ENCODE assay signal across 19 cellular contexts in genomic region chr9:126240835-126241234, GRCh38.
"Had no signal": no experiment of that assay in that cellular context is flagged by ENCODE, and none has a peak within 500 bp of the region (broad histone marks: within the 10 kb centered on the region; RNA-seq: fewer than 3 reads in every experiment).

No MANE protein-coding gene starts in this region.

- H3K4me2 ChIP-seq: neural progenitor cell had no signal

- H3K4me1 Mint-ChIP-seq: activated naive CD4-positive, alpha-beta T cell treated with anti-CD3 and anti-CD28 coated beads, Interleukin-2, amount 10 ng/mL, durations not matched to agents 7 days and 5 days; neural progenitor cell had no signal

- ATAC-seq: left lung; naive thymus-derived CD8-positive, alpha-beta T cell; sciatic nerve had no signal

- H2AFZ ChIP-seq: neural progenitor cell had no signal

- H3K36me3 ChIP-seq: left lung, neural progenitor cell, upper lobe of left lung had no signal

- H3K4me1 ChIP-seq: left lung, neural progenitor cell, upper lobe of left lung had no signal

- H3K27ac Mint-ChIP-seq: activated naive CD4-positive, alpha-beta T cell treated with anti-CD3 and anti-CD28 coated beads, Interleukin-2, amount 10 ng/mL, durations not matched to agents 7 days and 5 days; naive thymus-derived CD8-positive, alpha-beta T cell; neural progenitor cell had no signal

- DNase-seq: activated CD4-positive, alpha-beta T cell treated with anti-CD3 and anti-CD28 coated beads for 1 hour; activated CD8-positive, alpha-beta memory T cell treated with anti-CD3 and anti-CD28 coated beads for 24 hours; activated CD8-positive, alpha-beta memory T cell treated with anti-CD3 and anti-CD28 coated beads, Interleukin-2, amount 50 U/mL, for 4 hours; activated effector memory CD4-positive, alpha-beta T cell treated with Interleukin-2 at 50 U/mL for 16 hours; activated naive CD4-positive, alpha-beta T cell treated with anti-CD3 and anti-CD28 coated beads, Interleukin-2, amount 10 ng/mL, durations not matched to agents 7 days and 5 days; activated T-cell treated with anti-CD3 and anti-CD28 coated beads, Interleukin-2, amount 50 U/mL, for 48 hours; amygdala; dermis blood vessel endothelial cell; effector memory CD4-positive, alpha-beta T cell; foreskin melanocyte; left lung; naive thymus-derived CD8-positive, alpha-beta T cell; small intestine; stimulated activated CD4-positive, alpha-beta T cell treated with anti-CD3 and anti-CD28 coated beads, Interleukin-2, amount 100 ng/mL, for 24 hours; stimulated activated naive CD4-positive, alpha-beta T cell; upper lobe of left lung had no signal

- H3K4me3 ChIP-seq: left lung, lung, neural progenitor cell, upper lobe of left lung had no signal

- H3K4me3 Mint-ChIP-seq: activated naive CD4-positive, alpha-beta T cell treated with anti-CD3 and anti-CD28 coated beads, Interleukin-2, amount 10 ng/mL, durations not matched to agents 7 days and 5 days; neural progenitor cell had no signal

- H3K27ac ChIP-seq: left lung, neural progenitor cell, upper lobe of left lung had no signal

- H3K36me3 Mint-ChIP-seq: activated naive CD4-positive, alpha-beta T cell treated with anti-CD3 and anti-CD28 coated beads, Interleukin-2, amount 10 ng/mL, durations not matched to agents 7 days and 5 days; neural progenitor cell had no signal

- H3K27me3 ChIP-seq: left lung, neural progenitor cell, upper lobe of left lung had no signal

- H3K9ac ChIP-seq: neural progenitor cell had no signal
